Comparison of ENCODE assay signal across 13 cellular contexts in the genomic region with DNA sequence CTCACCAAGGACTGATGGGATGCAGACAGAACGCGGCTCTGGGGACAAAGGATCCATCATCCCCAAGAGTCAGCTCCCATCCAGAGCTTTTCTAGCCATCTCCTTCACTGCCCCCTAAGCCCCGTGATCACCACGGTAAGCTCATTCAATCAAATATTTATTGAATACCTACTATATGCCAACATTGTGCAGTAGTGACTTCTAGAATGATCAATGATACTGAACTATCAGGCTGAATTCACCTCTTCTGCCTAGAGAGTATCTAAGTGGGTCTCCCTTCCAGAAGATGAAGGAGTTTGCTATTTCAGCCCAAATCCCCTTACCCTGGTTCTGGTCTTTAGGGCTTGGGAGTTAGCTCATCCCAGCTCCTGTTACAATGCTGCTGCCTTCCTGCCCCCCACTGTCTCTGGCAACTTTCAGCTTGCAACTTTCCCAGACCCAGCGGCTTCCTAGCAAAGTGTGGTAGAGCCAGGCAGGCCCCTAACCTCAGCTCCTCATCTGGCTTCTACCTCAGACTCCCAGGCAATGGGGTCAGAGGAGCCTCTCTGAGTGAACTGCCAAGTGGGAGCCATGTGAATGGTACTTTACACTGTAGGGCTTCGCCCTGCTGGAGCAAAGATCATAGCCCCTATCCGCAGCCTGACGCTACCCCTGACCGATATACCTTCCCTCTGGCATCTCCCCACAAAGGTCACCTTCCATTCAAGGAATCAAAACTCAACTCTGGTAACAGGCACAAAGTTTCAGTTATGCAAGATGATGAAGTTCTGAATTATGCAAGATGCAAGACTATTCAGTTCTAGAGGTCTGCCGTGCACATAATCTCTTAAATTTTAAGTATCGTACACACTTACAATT. TPM values are rescaled to one million over a fixed set of nuclear protein-coding genes. Genes with fewer than 3 reads are reported as not detected.
DNase-seq lines count a peak whose midpoint lies in the region; ATAC-seq, FAIRE-seq and TF ChIP-seq lines count a peak whose summit lies in the region.
"Had no signal": no experiment of that assay in that cellular context is flagged by ENCODE, and none has a peak within 500 bp of the region (broad histone marks: within the 10 kb centered on the region; RNA-seq: fewer than 3 reads in every experiment).

No MANE protein-coding gene starts in this region.

- DNase-seq in H7 (peak; percentile 46), WTC11 (ENCODE audit: low spot score) (no peak), natural killer cell (no peak), NOMO-1 (lab: John Stamatoyannopoulos, UW; ENCODE audit: unreplicated experiment in 2 of 2) (no peak), D721Med (ENCODE audit: insufficient read length, low spot score) (no peak)
- DNase-seq: esophagus squamous epithelium, NCI-H1436 treated with DMSO at 0.1 percent for 48 hours had no signal

- no peak overlapping the region for H3K27ac Mint-ChIP-seq in WTC11
- H3K27ac Mint-ChIP-seq in natural killer cell, result peak overlapping the region in 1 of 2 donors; percentile 2
- H3K27ac Mint-ChIP-seq: activated CD4-positive, alpha-beta T cell treated with anti-CD3 and anti-CD28 coated beads, Interleukin-2, amount 10 ng/mL, durations not matched to agents 7 days and 5 days had no signal

- no peak overlapping the region for H3K4me3 ChIP-seq in H7 (ENCODE audit: insufficient read depth, low read depth, low read length)
- H3K4me3 ChIP-seq: esophagus squamous epithelium, MG63 had no signal

- no peak overlapping the region for H3K27ac ChIP-seq in C4-2B

- H3K27me3 ChIP-seq in H7 (ENCODE audit: control insufficient read depth, insufficient read depth, low read length), result no peaks in the 10 kb centered on the region
- H3K27me3 ChIP-seq: esophagus squamous epithelium, MG63 had no signal

- H3K27me3 Mint-ChIP-seq in WTC11 (ENCODE audit: low read depth) (no peaks in the 10 kb centered on the region), natural killer cell (ENCODE audit: low read depth in 2 of 2) (no peaks in the 10 kb centered on the region)
- H3K27me3 Mint-ChIP-seq: activated CD4-positive, alpha-beta T cell treated with anti-CD3 and anti-CD28 coated beads, Interleukin-2, amount 10 ng/mL, durations not matched to agents 7 days and 5 days had no signal

- peaks cover 26% of the 10 kb centered on the region for H3K4me1 Mint-ChIP-seq in WTC11
- H3K4me1 Mint-ChIP-seq in natural killer cell, result peaks cover 0 to 5% of the 10 kb centered on the region in 2 donors
- H3K4me1 Mint-ChIP-seq: activated CD4-positive, alpha-beta T cell treated with anti-CD3 and anti-CD28 coated beads, Interleukin-2, amount 10 ng/mL, durations not matched to agents 7 days and 5 days had no signal

- H3K36me3 Mint-ChIP-seq in WTC11, result peaks cover 19% of the 10 kb centered on the region
- H3K36me3 Mint-ChIP-seq in natural killer cell, result peaks cover 7% of the 10 kb centered on the region

- intact Hi-C loops in natural killer cell (cut with micrococcal nuclease), result loop anchor here (1.0 to 2.0 kb wide), 3 partner anchors 81 to 437 kb away; no protein-coding TSS in a partner anchor

- ATAC-seq in WTC11 (no peak), natural killer cell (peak in 1 of 3 donors; percentile 9), HG03469 (IDR thresholded peaks at IDR 0.05; ENCODE audit: unreplicated experiment) (no peak)

- H3K4me3 Mint-ChIP-seq in WTC11, result no peak overlapping the region
- H3K4me3 Mint-ChIP-seq in natural killer cell, result no peak overlapping the region
- H3K4me3 Mint-ChIP-seq: activated CD4-positive, alpha-beta T cell treated with anti-CD3 and anti-CD28 coated beads, Interleukin-2, amount 10 ng/mL, durations not matched to agents 7 days and 5 days had no signal

- peaks cover 9% of the 10 kb centered on the region for H3K36me3 ChIP-seq in H7 (replicated peaks; ENCODE audit: control insufficient read depth, insufficient read depth, low read length)

- TF ChIP-seq CTCF in C4-2B (conservative IDR thresholded peaks at IDR 0.05) (peak; percentile 29), WTC11 (IDR thresholded peaks at IDR 0.05) (no peak), natural killer cell (IDR thresholded peaks at IDR 0.05) (peak; percentile 35), D721Med (IDR thresholded peaks at IDR 0.05; ENCODE audit: insufficient read depth, missing control alignments) (no peak)

- H3K9me3 Mint-ChIP-seq in WTC11 (no peaks in the 10 kb centered on the region), natural killer cell (no peaks in the 10 kb centered on the region)
- H3K9me3 Mint-ChIP-seq: activated CD4-positive, alpha-beta T cell treated with anti-CD3 and anti-CD28 coated beads, Interleukin-2, amount 10 ng/mL, durations not matched to agents 7 days and 5 days had no signal

- POLR2A ChIA-PET in WTC11 (lab: Charles Lee), result interaction anchor here (2.4 kb wide), 1 partner anchor 21 kb away, joined by 10 read pairs; no protein-coding TSS in a partner anchor

- CTCF ChIA-PET in WTC11 (lab: Charles Lee), result interaction anchor here (0.5 to 5.4 kb wide), 52 partner anchors 9 to 660 kb away, joined by 3 to 112 read pairs (median 5); partner anchors contain the start of genes ARMH1, DMAP1 and TMEM53

- no peak for FAIRE-seq in D721Med (lab: Jason Lieb, UNC)

TF ChIP-seq in WTC11, 78 proteins besides CTCF, POLR2A, EP300 and RAD21:
- TF ChIP-seq, protein P1, sequence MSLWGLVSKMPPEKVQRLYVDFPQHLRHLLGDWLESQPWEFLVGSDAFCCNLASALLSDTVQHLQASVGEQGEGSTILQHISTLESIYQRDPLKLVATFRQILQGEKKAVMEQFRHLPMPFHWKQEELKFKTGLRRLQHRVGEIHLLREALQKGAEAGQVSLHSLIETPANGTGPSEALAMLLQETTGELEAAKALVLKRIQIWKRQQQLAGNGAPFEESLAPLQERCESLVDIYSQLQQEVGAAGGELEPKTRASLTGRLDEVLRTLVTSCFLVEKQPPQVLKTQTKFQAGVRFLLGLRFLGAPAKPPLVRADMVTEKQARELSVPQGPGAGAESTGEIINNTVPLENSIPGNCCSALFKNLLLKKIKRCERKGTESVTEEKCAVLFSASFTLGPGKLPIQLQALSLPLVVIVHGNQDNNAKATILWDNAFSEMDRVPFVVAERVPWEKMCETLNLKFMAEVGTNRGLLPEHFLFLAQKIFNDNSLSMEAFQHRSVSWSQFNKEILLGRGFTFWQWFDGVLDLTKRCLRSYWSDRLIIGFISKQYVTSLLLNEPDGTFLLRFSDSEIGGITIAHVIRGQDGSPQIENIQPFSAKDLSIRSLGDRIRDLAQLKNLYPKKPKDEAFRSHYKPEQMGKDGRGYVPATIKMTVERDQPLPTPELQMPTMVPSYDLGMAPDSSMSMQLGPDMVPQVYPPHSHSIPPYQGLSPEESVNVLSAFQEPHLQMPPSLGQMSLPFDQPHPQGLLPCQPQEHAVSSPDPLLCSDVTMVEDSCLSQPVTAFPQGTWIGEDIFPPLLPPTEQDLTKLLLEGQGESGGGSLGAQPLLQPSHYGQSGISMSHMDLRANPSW (CRISPR knock-in tag; conservative IDR thresholded peaks at IDR 0.05; ENCODE audit: low read depth), result no peak
- TF ChIP-seq, protein P2, sequence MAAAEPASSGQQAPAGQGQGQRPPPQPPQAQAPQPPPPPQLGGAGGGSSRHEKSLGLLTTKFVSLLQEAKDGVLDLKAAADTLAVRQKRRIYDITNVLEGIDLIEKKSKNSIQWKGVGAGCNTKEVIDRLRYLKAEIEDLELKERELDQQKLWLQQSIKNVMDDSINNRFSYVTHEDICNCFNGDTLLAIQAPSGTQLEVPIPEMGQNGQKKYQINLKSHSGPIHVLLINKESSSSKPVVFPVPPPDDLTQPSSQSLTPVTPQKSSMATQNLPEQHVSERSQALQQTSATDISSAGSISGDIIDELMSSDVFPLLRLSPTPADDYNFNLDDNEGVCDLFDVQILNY (CRISPR knock-in tag; IDR thresholded peaks at IDR 0.05), result no peak
- no peak for TF ChIP-seq ZNF232 (CRISPR knock-in tag; IDR thresholded peaks at IDR 0.05)
- TF ChIP-seq PRRX2 (CRISPR knock-in tag; IDR thresholded peaks at IDR 0.05), result 0 out of 2 replicates have a peak, but pooled peaks have one; percentile 52
- TF ChIP-seq USF2 (CRISPR knock-in tag; IDR thresholded peaks at IDR 0.05), result no peak
- no peak for TF ChIP-seq ATF1 (CRISPR knock-in tag; IDR thresholded peaks at IDR 0.05)
TF ChIP-seq in WTC11: peak in this region for 1.

RNA-seq across cellular contexts. Expression of gene TMEM53, which starts 20.9 kb away (rescaled TPM):
- total RNA-seq in H7 (2014; rRNA removed; shearing (Covaris generic)), result 6.0 and 9.0 TPM in 2 replicates
- total RNA-seq in WTC11 (2021) (8.2 to 10.9 TPM (median 10.0 TPM) in 3 replicates), natural killer cell (1 to 10 TPM; 2.2 to 3.8 (median 3.3) TPM)

RNA-seq across cellular contexts. Expression of gene ARMH1, which starts 21.2 kb away (rescaled TPM):
- total RNA-seq in H7 (2014; rRNA removed; shearing (Covaris generic)), result 0.62 TPM in 1 of 2 replicates, not detected in the other
- total RNA-seq in WTC11 (2021) (0.74 to 1.6 TPM (median 0.78 TPM) in 3 replicates), natural killer cell (10 to 100 TPM in 1 of 3 donors, 1 to 10 TPM in 2; 1.5 to 25.5 (median 5.0) TPM)
- total RNA-seq: glomerular endothelial cell, RPMI7951 had no signal

Comparison
In these comparisons a context has a peak if more than half of its experiments do, and no peak if none do; other contexts are left out.
1. CTCF ChIP-seq: peak in C4-2B (single experiment) and natural killer cell (single experiment); none in WTC11 (single experiment) and D721Med (single experiment).